In genomic region chr2:83795777-83796176, GRCh38 we compare ENCODE assay signal across 25 cellular contexts.
"Had no signal": no experiment of that assay in that cellular context is flagged by ENCODE, and none has a peak within 500 bp of the region (broad histone marks: within the 10 kb centered on the region; RNA-seq: fewer than 3 reads in every experiment).

No MANE protein-coding gene starts in this region.

- H3K9me3 ChIP-seq: esophagus muscularis mucosa, gastrocnemius medialis, heart right ventricle, left lung, lower lobe of right lung, mucosa of descending colon had no signal

- FAIRE-seq: colon, endometrium, islet of Langerhans, keratinocyte had no signal

- H3K4me3 ChIP-seq: coronary artery, dorsolateral prefrontal cortex, esophagus muscularis mucosa, gastrocnemius medialis, heart right ventricle, left lung, lower lobe of right lung, mucosa of descending colon had no signal

- ATAC-seq: effector memory CD8-positive, alpha-beta T cell; gastrocnemius medialis; heart right ventricle; left cardiac atrium; left lung; left ventricle myocardium superior; lower lobe of right lung; mucosa of descending colon had no signal

- DNase-seq: dermis blood vessel endothelial cell; dorsolateral prefrontal cortex; effector CD4-positive, alpha-beta T cell; effector memory CD8-positive, alpha-beta T cell; endodermal cell; foreskin fibroblast; foreskin melanocyte; gastrocnemius medialis; glutamatergic neuron; head of caudate nucleus; heart right ventricle; hippocampal formation; left cardiac atrium; left lung; left ventricle myocardium superior; lower lobe of right lung; mesenchymal stem cell; mucosa of descending colon; naive B cell had no signal

- H3K27ac ChIP-seq: coronary artery, dorsolateral prefrontal cortex, esophagus muscularis mucosa, gastrocnemius medialis, heart right ventricle, left lung, lower lobe of right lung had no signal

- H3K27me3 ChIP-seq: dorsolateral prefrontal cortex, esophagus muscularis mucosa, gastrocnemius medialis, heart right ventricle, left lung had no signal

- H3K4me1 ChIP-seq: esophagus muscularis mucosa, gastrocnemius medialis, heart right ventricle, left lung, lower lobe of right lung had no signal

- H3K36me3 ChIP-seq: esophagus muscularis mucosa, gastrocnemius medialis, heart right ventricle, left lung, lower lobe of right lung had no signal
